ENCODE assay signal across 8 cellular contexts in genomic region chr14:103546651-103547454, GRCh38. TPM values are rescaled to one million over a fixed set of nuclear protein-coding genes. Genes with fewer than 3 reads are reported as not detected.
DNase-seq lines count a peak whose midpoint lies in the region; ATAC-seq and TF ChIP-seq lines count a peak whose summit lies in the region.

No MANE protein-coding gene starts in this region.

- H3F3A ChIP-seq in Loucy (ENCODE audit: low read depth): no peaks in the 10 kb centered on the region

- H4K20me1 ChIP-seq in Loucy (ENCODE audit: insufficient read depth, low read length, poor library complexity, severe bottlenecking): no peaks in the 10 kb centered on the region

- H2AFZ ChIP-seq in Loucy (ENCODE audit: low read length): no peak overlapping the region

- H3K27ac ChIP-seq in left ventricle myocardium inferior (replicated peaks): no peak overlapping the region
- no peak overlapping the region for H3K27ac ChIP-seq in gastrocnemius medialis

- no peaks in the 10 kb centered on the region for H3K79me2 ChIP-seq in Loucy (ENCODE audit: insufficient read depth, low read length)

- no peak for TF ChIP-seq POLR2A in gastrocnemius medialis (IDR thresholded peaks at IDR 0.05)

- in situ Hi-C loops in gastrocnemius medialis (cut with MboI; ENCODE audit: low sequenced_read_pairs in 4 of 4): no loop called here

- no peaks in the 10 kb centered on the region for H3K9me3 ChIP-seq in Loucy (ENCODE audit: insufficient read depth, low read depth, low read length)
- no peaks in the 10 kb centered on the region for H3K9me3 ChIP-seq in left ventricle myocardium inferior (replicated peaks)
- no peaks in the 10 kb centered on the region for H3K9me3 ChIP-seq in gastrocnemius medialis

- no peak overlapping the region for H3K9ac ChIP-seq in Loucy (ENCODE audit: low read depth, low read length, poor library complexity, severe bottlenecking)

- H3K36me3 ChIP-seq in Loucy (ENCODE audit: insufficient read depth, low read length) (no peaks in the 10 kb centered on the region), left ventricle myocardium inferior (no peaks in the 10 kb centered on the region), gastrocnemius medialis (no peaks in the 10 kb centered on the region)

- no peaks in the 10 kb centered on the region for H3K4me1 ChIP-seq in Loucy (ENCODE audit: insufficient read depth, low read length, poor library complexity, severe bottlenecking)
- H3K4me1 ChIP-seq in left ventricle myocardium inferior: peaks cover 73% of the 10 kb centered on the region
- H3K4me1 ChIP-seq in gastrocnemius medialis: peaks cover 13 to 58% of the 10 kb centered on the region in 2 donors

- no peak overlapping the region for H3K4me2 ChIP-seq in Loucy (ENCODE audit: low read depth, low read length, poor library complexity, severe bottlenecking)

- intact Hi-C loops in left ventricle myocardium inferior (cut with micrococcal nuclease) (loop anchor here (2.0 to 5.0 kb wide), 2 partner anchors 28 to 50 kb away; no protein-coding TSS in a partner anchor), gastrocnemius medialis (cut with DNase I; ENCODE audit: low total_unique reads) (loop anchor here (1.0 to 5.0 kb wide), 2 partner anchors 29 to 45 kb away; no protein-coding TSS in a partner anchor)

- H3K27me3 ChIP-seq in Loucy (ENCODE audit: insufficient read depth, low read length, poor library complexity, severe bottlenecking) (no peaks in the 10 kb centered on the region), left ventricle myocardium inferior (ENCODE audit: low read depth) (no peaks in the 10 kb centered on the region), gastrocnemius medialis (no peaks in the 10 kb centered on the region)

- ATAC-seq in gastrocnemius medialis (peak; percentile 23 to 34), GM19467 (IDR thresholded peaks at IDR 0.05; ENCODE audit: unreplicated experiment) (no peak), HG02840 (IDR thresholded peaks at IDR 0.05; ENCODE audit: low FRiP score, unreplicated experiment) (no peak)

- no peak overlapping the region for H3K4me3 ChIP-seq in Loucy (ENCODE audit: low read length, poor library complexity, severe bottlenecking)
- H3K4me3 ChIP-seq in left ventricle myocardium inferior: no peak overlapping the region
- H3K4me3 ChIP-seq in gastrocnemius medialis: no peak overlapping the region

- TF ChIP-seq CTCF in Loucy (conservative IDR thresholded peaks at IDR 0.05; ENCODE audit: low read length) (peak; percentile 93), left ventricle myocardium inferior (IDR thresholded peaks at IDR 0.05; ENCODE audit: borderline replicate concordance) (peak; percentile 93), gastrocnemius medialis (IDR thresholded peaks at IDR 0.05 in 4 of 5, conservative IDR thresholded peaks at IDR 0.05 in 1 of 5) (peak; percentile 83 to 97 (median 92))

- no peaks in the 10 kb centered on the region for H3K9me2 ChIP-seq in Loucy (replicated peaks; ENCODE audit: low read depth, low read length)

- peak; percentile 25 for DNase-seq in GDM1 (lab: John Stamatoyannopoulos, UW)
- DNase-seq in SW480 (ENCODE audit: low spot score): peak; percentile 66
- DNase-seq in activated naive CD8-positive, alpha-beta T cell treated with anti-CD3 and anti-CD28 coated beads, Interleukin-2, amount 50 U/mL, for 16 hours (ENCODE audit: low read depth, low spot score): peak; percentile 72
- DNase-seq in left ventricle myocardium inferior: peak; percentile 72
- DNase-seq in gastrocnemius medialis: peak in 1 of 2 donors; percentile 60

RNA-seq across cellular contexts. Expression of gene BAG5, which starts 15.6 kb away (rescaled TPM):
- total RNA-seq in left ventricle myocardium inferior: 16.7 TPM
- total RNA-seq in gastrocnemius medialis: 10 to 100 TPM; 16.9 to 22.6 (median 21.0) TPM

RNA-seq across cellular contexts. Expression of gene COA8, which starts 15.9 kb away (rescaled TPM):
- total RNA-seq in left ventricle myocardium inferior (48.3 TPM), gastrocnemius medialis (100 to 1,000 TPM in 1 of 4 donors, 10 to 100 TPM in 3; 56.7 to 111 (median 71.7) TPM)

RNA-seq across cellular contexts. Expression of gene TRMT61A, which starts 17.9 kb away (rescaled TPM):
- 5.9 TPM for total RNA-seq in left ventricle myocardium inferior
- total RNA-seq in gastrocnemius medialis: 10 to 100 TPM in 1 of 4 donors, 1 to 10 TPM in 3; 8.3 to 11.0 (median 9.6) TPM

RNA-seq across cellular contexts. Expression of gene CKB, which starts 24.2 kb away (rescaled TPM):
- total RNA-seq in left ventricle myocardium inferior (661 TPM), gastrocnemius medialis (100 to 1,000 TPM in 1 of 4 donors, 10 to 100 TPM in 3; 20.7 to 110 (median 43.4) TPM)

Comparison
In these comparisons a context has a peak if more than half of its experiments do, and no peak if none do; other contexts are left out.
1. ATAC-seq: peak in gastrocnemius medialis (2 of 2); none in GM19467 (single experiment) and HG02840 (single experiment).
2. Peak in every context shown above with its lines, with median percentiles within 50 percentile points of each other: CTCF ChIP-seq.